ENCODE assay signal across 1 cellular context in genomic region chr2:241770185-241770935, GRCh38.
TF ChIP-seq lines count a peak whose summit lies in the region.

No MANE protein-coding gene starts in this region.

TF ChIP-seq in HepG2, 621 proteins besides CTCF, POLR2A, EP300 and RAD21 (continued from another document and continues in another):
- TF ChIP-seq ZNF629 (CRISPR knock-in tag; conservative IDR thresholded peaks at IDR 0.05): peak; percentile 36
- TF ChIP-seq ZNF619 (CRISPR knock-in tag; IDR thresholded peaks at IDR 0.05): peak; percentile 93
- TF ChIP-seq ZNF431 (CRISPR knock-in tag; IDR thresholded peaks at IDR 0.05; ENCODE audit: borderline replicate concordance, low read depth): peak; percentile 90
- TF ChIP-seq REST (IDR thresholded peaks at IDR 0.05; ENCODE audit: borderline replicate concordance in 1 of 2, low read depth in 1 of 2, low read length in 2 of 2): peak in 1 of 2 experiments; percentile 55; a peak in 1 of 4 replicates
- peak; percentile 97 for TF ChIP-seq ZBTB7A (CRISPR knock-in tag; IDR thresholded peaks at IDR 0.05)
- TF ChIP-seq KLF9 (CRISPR knock-in tag; IDR thresholded peaks at IDR 0.05; ENCODE audit: low read depth): peak; percentile 55; the same call in 1 of the 2 replicates
- TF ChIP-seq TEAD2 (CRISPR knock-in tag; IDR thresholded peaks at IDR 0.05): no peak; the same call in 1 of the 2 replicates
- TF ChIP-seq ZNF34 (CRISPR knock-in tag; IDR thresholded peaks at IDR 0.05; ENCODE audit: borderline replicate concordance): no peak
- peak; percentile 69; the same call in 1 of the 2 replicates for TF ChIP-seq ZNF839 (CRISPR knock-in tag; IDR thresholded peaks at IDR 0.05; ENCODE audit: borderline replicate concordance)
- TF ChIP-seq PRDM10 (CRISPR knock-in tag; IDR thresholded peaks at IDR 0.05; ENCODE audit: low read depth): peak; percentile 78
- 0 out of 2 replicates have a peak, but pooled peaks have one; percentile 17 for TF ChIP-seq ZNF576 (CRISPR knock-in tag; IDR thresholded peaks at IDR 0.05)
- TF ChIP-seq YEATS2 (CRISPR knock-in tag; IDR thresholded peaks at IDR 0.05; ENCODE audit: borderline replicate concordance): peak; percentile 87
- peak; percentile 68; the same call in 1 of the 2 replicates for TF ChIP-seq ARNTL (CRISPR knock-in tag; IDR thresholded peaks at IDR 0.05)
- no peak for TF ChIP-seq PLSCR1 (CRISPR knock-in tag; IDR thresholded peaks at IDR 0.05; ENCODE audit: borderline replicate concordance)
- peak; percentile 90 for TF ChIP-seq ZNF264 (CRISPR knock-in tag; IDR thresholded peaks at IDR 0.05)
- TF ChIP-seq ZNF30 (CRISPR knock-in tag; IDR thresholded peaks at IDR 0.05): 0 out of 2 replicates have a peak, but pooled peaks have one; percentile 52
- TF ChIP-seq ZC3H13 (CRISPR knock-in tag; IDR thresholded peaks at IDR 0.05): peak; percentile 99
- no peak for TF ChIP-seq NONO (IDR thresholded peaks at IDR 0.05)
- TF ChIP-seq NONO (CRISPR knock-in tag; conservative IDR thresholded peaks at IDR 0.05): peak; percentile 96
- peak; percentile 99 for TF ChIP-seq AHR (CRISPR knock-in tag; IDR thresholded peaks at IDR 0.05)
- peak; percentile 96 for TF ChIP-seq MED1 (CRISPR knock-in tag; IDR thresholded peaks at IDR 0.05)
- TF ChIP-seq ZXDC (CRISPR knock-in tag; IDR thresholded peaks at IDR 0.05): peak; percentile 63
- TF ChIP-seq NCOA2 (CRISPR knock-in tag; IDR thresholded peaks at IDR 0.05): peak; percentile 77
- TF ChIP-seq GATA4 (IDR thresholded peaks at IDR 0.05; ENCODE audit: borderline replicate concordance, low read depth): peak; percentile 88
- no peak for TF ChIP-seq ZBTB8A (CRISPR knock-in tag; IDR thresholded peaks at IDR 0.05; ENCODE audit: borderline replicate concordance, low read depth)
- no peak for TF ChIP-seq CBX1 (IDR thresholded peaks at IDR 0.05; ENCODE audit: low read depth)
- TF ChIP-seq TMF1 (CRISPR knock-in tag; IDR thresholded peaks at IDR 0.05; ENCODE audit: low read depth): peak; percentile 42; the same call in 1 of the 2 replicates
- peak; percentile 84 for TF ChIP-seq ARID4A (CRISPR knock-in tag; IDR thresholded peaks at IDR 0.05; ENCODE audit: borderline replicate concordance)
- peak; percentile 82 for TF ChIP-seq YY1 (IDR thresholded peaks at IDR 0.05; ENCODE audit: insufficient read depth, insufficient replicate concordance, low read depth, low read length)
- peak; percentile 63 for TF ChIP-seq DZIP1 (CRISPR knock-in tag; IDR thresholded peaks at IDR 0.05)
- peak; percentile 85; the same call in 1 of the 2 replicates for TF ChIP-seq ZFP82 (CRISPR knock-in tag; IDR thresholded peaks at IDR 0.05; ENCODE audit: borderline replicate concordance)
- peak; percentile 40; the same call in 1 of the 2 replicates for TF ChIP-seq ZNF749 (CRISPR knock-in tag; IDR thresholded peaks at IDR 0.05; ENCODE audit: borderline replicate concordance)
- peak; percentile 93 for TF ChIP-seq NFKB2 (CRISPR knock-in tag; IDR thresholded peaks at IDR 0.05; ENCODE audit: borderline replicate concordance)
- TF ChIP-seq TARDBP (CRISPR knock-in tag; IDR thresholded peaks at IDR 0.05): peak; percentile 97
- peak; percentile 79; the same call in 1 of the 2 replicates for TF ChIP-seq NCOR1 (IDR thresholded peaks at IDR 0.05; ENCODE audit: borderline replicate concordance, low read length)
- no peak for TF ChIP-seq TEF (CRISPR knock-in tag; IDR thresholded peaks at IDR 0.05)
- TF ChIP-seq PATZ1 (CRISPR knock-in tag; IDR thresholded peaks at IDR 0.05): peak; percentile 100
- TF ChIP-seq KDM2A (CRISPR knock-in tag; IDR thresholded peaks at IDR 0.05; ENCODE audit: borderline replicate concordance, low read depth): peak; percentile 93
